ENCODE assay signal across 8 cellular contexts in genomic region chr19:11418518-11419506, GRCh38. TPM values are rescaled to one million over a fixed set of nuclear protein-coding genes. Genes with fewer than 3 reads are reported as not detected.
DNase-seq lines count a peak whose midpoint lies in the region; ATAC-seq and TF ChIP-seq lines count a peak whose summit lies in the region.

A gene with protein sequence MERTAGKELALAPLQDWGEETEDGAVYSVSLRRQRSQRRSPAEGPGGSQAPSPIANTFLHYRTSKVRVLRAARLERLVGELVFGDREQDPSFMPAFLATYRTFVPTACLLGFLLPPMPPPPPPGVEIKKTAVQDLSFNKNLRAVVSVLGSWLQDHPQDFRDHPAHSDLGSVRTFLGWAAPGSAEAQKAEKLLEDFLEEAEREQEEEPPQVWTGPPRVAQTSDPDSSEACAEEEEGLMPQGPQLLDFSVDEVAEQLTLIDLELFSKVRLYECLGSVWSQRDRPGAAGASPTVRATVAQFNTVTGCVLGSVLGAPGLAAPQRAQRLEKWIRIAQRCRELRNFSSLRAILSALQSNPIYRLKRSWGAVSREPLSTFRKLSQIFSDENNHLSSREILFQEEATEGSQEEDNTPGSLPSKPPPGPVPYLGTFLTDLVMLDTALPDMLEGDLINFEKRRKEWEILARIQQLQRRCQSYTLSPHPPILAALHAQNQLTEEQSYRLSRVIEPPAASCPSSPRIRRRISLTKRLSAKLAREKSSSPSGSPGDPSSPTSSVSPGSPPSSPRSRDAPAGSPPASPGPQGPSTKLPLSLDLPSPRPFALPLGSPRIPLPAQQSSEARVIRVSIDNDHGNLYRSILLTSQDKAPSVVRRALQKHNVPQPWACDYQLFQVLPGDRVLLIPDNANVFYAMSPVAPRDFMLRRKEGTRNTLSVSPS (minus strand): TSS chr19:11419314. CDS start chr19:11419278, 36 bp downstream.

- POLR2A ChIA-PET in OCI-LY7 (lab: Charles Lee) = interaction anchor here (0.6 to 0.9 kb wide), 2 partner anchors 9 to 14 kb away, joined by 3 to 5 read pairs; no protein-coding TSS in a partner anchor

- H3K14ac ChIP-seq in trophoblast cell (ENCODE audit: low read length) = peak within 1 kb of the TSS; percentile 83

- H3K4ac ChIP-seq in trophoblast cell (ENCODE audit: low read depth, low read length) = peak within 1 kb of the TSS; percentile 22

- H3K27ac Mint-ChIP-seq in GM23338 (peak within 1 kb of the TSS; percentile 95), glutamatergic neuron (ENCODE audit: unreplicated experiment) (no peak within 1 kb of the TSS)

- H3K4me1 Mint-ChIP-seq in GM23338 = peaks cover 22% of the 10 kb centered on the region
- peaks cover 3% of the 10 kb centered on the region for H3K4me1 Mint-ChIP-seq in glutamatergic neuron (ENCODE audit: low read depth, unreplicated experiment)

- peaks cover 15% of the 10 kb centered on the region for H3K36me3 Mint-ChIP-seq in GM23338 (ENCODE audit: low read depth)
- no peaks in the 10 kb centered on the region for H3K36me3 Mint-ChIP-seq in glutamatergic neuron (ENCODE audit: unreplicated experiment)

- peak; percentile 95 for DNase-seq in GM23338 (ENCODE audit: low spot score)
- DNase-seq in OCI-LY7 (ENCODE audit: low spot score) = no peak
- peak; percentile 60 for DNase-seq in glutamatergic neuron
- peak; percentile 46 to 68 for DNase-seq in trophoblast cell
- no peak for DNase-seq in cortex of kidney (lab: John Stamatoyannopoulos, UW)
- no peak for DNase-seq in medulla oblongata (ENCODE audit: extremely low spot score)
- DNase-seq in NK-92 treated with Interleukin-12 subunit alpha and Interleukin-12 subunit beta, amount 100 ng/mL, for 24 hours (lab: John Stamatoyannopoulos, UW) = no peak
- no peak for DNase-seq in activated CD4-positive, alpha-beta T cell treated with anti-CD3 and anti-CD28 coated beads, Interleukin-2, amount 50 U/mL, for 4 hours

- H2AFZ ChIP-seq in GM23338 (peak within 1 kb of the TSS; percentile 91), OCI-LY7 (ENCODE audit: low read length) (no peak within 1 kb of the TSS), trophoblast cell (ENCODE audit: insufficient read depth, low read length, poor library complexity) (peak within 1 kb of the TSS; percentile 77)

- CTCF ChIA-PET in OCI-LY7 (lab: Charles Lee; ENCODE audit: unreplicated experiment) = no interaction called here

- peak within 1 kb of the TSS; percentile 90 for H4K8ac ChIP-seq in trophoblast cell (ENCODE audit: low read depth, low read length)

- H3K18ac ChIP-seq in trophoblast cell (ENCODE audit: low read length) = peak within 1 kb of the TSS; percentile 80

- H3K79me2 ChIP-seq in GM23338 (replicated peaks; ENCODE audit: insufficient read depth) = no peaks in the 10 kb centered on the region
- H3K79me2 ChIP-seq in OCI-LY7 (ENCODE audit: insufficient read depth, low read depth, low read length) = no peaks in the 10 kb centered on the region
- peaks cover 2% of the 10 kb centered on the region for H3K79me2 ChIP-seq in trophoblast cell (ENCODE audit: control insufficient read depth, insufficient read depth, low read length, poor library complexity)

- peaks cover 33% of the 10 kb centered on the region for H3K27me3 ChIP-seq in GM23338 (ENCODE audit: insufficient read depth)
- peaks cover 8% of the 10 kb centered on the region for H3K27me3 ChIP-seq in trophoblast cell (ENCODE audit: insufficient read depth, low read length)

- H3K27me3 Mint-ChIP-seq in GM23338 (ENCODE audit: insufficient read depth, low read depth, poor library complexity) (peaks cover 36% of the 10 kb centered on the region), glutamatergic neuron (ENCODE audit: unreplicated experiment) (peaks cover 27% of the 10 kb centered on the region)

- peak within 1 kb of the TSS; percentile 92 for H3K4me3 Mint-ChIP-seq in GM23338
- peak within 1 kb of the TSS; percentile 76 for H3K4me3 Mint-ChIP-seq in glutamatergic neuron (ENCODE audit: unreplicated experiment)

- TF ChIP-seq CTCF in GM23338 (conservative IDR thresholded peaks at IDR 0.05; ENCODE audit: low read depth in 2 of 2) (no peak; a peak in 1 of 4 replicates), OCI-LY7 (conservative IDR thresholded peaks at IDR 0.05; ENCODE audit: low read length) (no peak), glutamatergic neuron (IDR thresholded peaks at IDR 0.05; ENCODE audit: partially characterized antibody, unreplicated experiment) (no peak)

- peak within 1 kb of the TSS; percentile 39 for H2BK12ac ChIP-seq in trophoblast cell (ENCODE audit: low read length)

- H3K9me3 ChIP-seq in OCI-LY7 (ENCODE audit: low read length) (no peaks in the 10 kb centered on the region), trophoblast cell (ENCODE audit: insufficient read depth, low read depth, low read length) (peaks cover 13% of the 10 kb centered on the region)

- H3K79me1 ChIP-seq in trophoblast cell (ENCODE audit: low read length) = peaks cover 7% of the 10 kb centered on the region

- H3K9me2 ChIP-seq in GM23338 (ENCODE audit: insufficient read depth) = no peaks in the 10 kb centered on the region
- H3K9me2 ChIP-seq in OCI-LY7 (ENCODE audit: insufficient read depth, low read length) = no peaks in the 10 kb centered on the region

- intact Hi-C loops in OCI-LY7 (cut with micrococcal nuclease; ENCODE audit: unreplicated experiment) = no loop called here

- H4K20me1 ChIP-seq in GM23338 (replicated peaks; ENCODE audit: insufficient read depth) (peaks cover 4% of the 10 kb centered on the region), OCI-LY7 (ENCODE audit: insufficient read depth, low read length) (no peaks in the 10 kb centered on the region)

- no peak within 1 kb of the TSS for H3K23ac ChIP-seq in trophoblast cell (ENCODE audit: low read length)

- H3K36me3 ChIP-seq in GM23338 (ENCODE audit: insufficient read depth) (no peaks in the 10 kb centered on the region), OCI-LY7 (ENCODE audit: insufficient read depth, low read length) (no peaks in the 10 kb centered on the region), trophoblast cell (ENCODE audit: control insufficient read depth in 1 of 2, insufficient read depth in 2 of 2, low read length in 2 of 2) (no peaks in the 10 kb centered on the region)

- no CpG with 5 or more reads among the region's 73 CpGs for WGBS in trophoblast cell (ENCODE audit: extremely low coverage, insufficient coverage, insufficient read length)

- H3K9me3 Mint-ChIP-seq in GM23338 (no peaks in the 10 kb centered on the region; the same call in 2 of the 3 replicates), glutamatergic neuron (ENCODE audit: unreplicated experiment) (peaks cover 7% of the 10 kb centered on the region)

- ATAC-seq in GM23338 = peak; percentile 58

- peaks cover 20% of the 10 kb centered on the region for H3F3A ChIP-seq in GM23338 (replicated peaks; ENCODE audit: low read depth)

- H2BK120ac ChIP-seq in trophoblast cell (ENCODE audit: insufficient read depth, low read length, poor library complexity) = peak within 1 kb of the TSS; percentile 49

- H3K4me3 ChIP-seq in GM23338 = peak within 1 kb of the TSS; percentile 97
- H3K4me3 ChIP-seq in OCI-LY7 (ENCODE audit: low read depth, low read length, poor library complexity, severe bottlenecking) = no peak within 1 kb of the TSS
- H3K4me3 ChIP-seq in trophoblast cell (ENCODE audit: low read depth, low read length) = peak within 1 kb of the TSS; percentile 70

- peaks cover 33% of the 10 kb centered on the region for H3K4me1 ChIP-seq in GM23338 (ENCODE audit: insufficient read depth)
- peaks cover 37% of the 10 kb centered on the region for H3K4me1 ChIP-seq in OCI-LY7 (ENCODE audit: insufficient read depth, low read length, poor library complexity, severe bottlenecking)
- peaks cover 18 to 24% of the 10 kb centered on the region in 2 experiments for H3K4me1 ChIP-seq in trophoblast cell (ENCODE audit: control insufficient read depth in 1 of 2, insufficient read depth in 2 of 2, low read length in 2 of 2)

- H4K91ac ChIP-seq in trophoblast cell (ENCODE audit: low read depth, low read length) = peak within 1 kb of the TSS; percentile 75

- peak within 1 kb of the TSS; percentile 96 for H3K27ac ChIP-seq in GM23338 (ENCODE audit: low read depth)
- H3K27ac ChIP-seq in OCI-LY7 (ENCODE audit: low read depth, low read length, poor library complexity, severe bottlenecking) = no peak within 1 kb of the TSS
- peak within 1 kb of the TSS; percentile 48 for H3K27ac ChIP-seq in trophoblast cell (ENCODE audit: low read depth, low read length)

- H2AK5ac ChIP-seq in trophoblast cell (ENCODE audit: low read length) = peak within 1 kb of the TSS; percentile 34

- no TSS peak for BruUV-seq in OCI-LY7 (replicated peaks; lab: Mats Ljungman, UMichigan)

- H4K12ac ChIP-seq in trophoblast cell (ENCODE audit: low read depth, low read length) = peak within 1 kb of the TSS; percentile 73

- peak within 1 kb of the TSS; percentile 44 for H2BK5ac ChIP-seq in trophoblast cell (ENCODE audit: low read depth, low read length, poor library complexity)

- peak within 1 kb of the TSS; percentile 76 for H3K9ac ChIP-seq in trophoblast cell (ENCODE audit: low read length)

- H3K4me2 ChIP-seq in GM23338 (peak within 1 kb of the TSS; percentile 100), OCI-LY7 (ENCODE audit: low read length) (peak within 1 kb of the TSS; percentile 59), trophoblast cell (ENCODE audit: low read length) (peak within 1 kb of the TSS; percentile 99)

TF ChIP-seq in GM23338, 12 proteins besides CTCF, POLR2A, EP300 and RAD21:
- TF ChIP-seq ZNF331 (CRISPR knock-in tag; IDR thresholded peaks at IDR 0.05; ENCODE audit: low read depth) (no peak), POLR2AphosphoS5 (IDR thresholded peaks at IDR 0.05; ENCODE audit: low read depth) (peak; percentile 74)
TF ChIP-seq in GM23338: peak in this region for 1.

RNA-seq across cellular contexts. Expression of the gene that starts here (rescaled TPM):
- total RNA-seq in GM23338 (2014; rRNA removed; shearing (Covaris generic)) = 46.8 and 49.4 TPM in 2 replicates
- 48.8 and 49.2 TPM in 2 replicates for polyA plus RNA-seq in GM23338 (2016; fragmentation: Nextera tagmentation; extraction: Ambion mirVana)
- 0.41 TPM in 1 of 2 replicates, not detected in the other for total RNA-seq in OCI-LY7 (2014; rRNA removed; shearing (Covaris generic))
- total RNA-seq in OCI-LY7 (2022) (0.49 and 0.61 TPM in 2 replicates), glutamatergic neuron (ENCODE audit: unreplicated experiment) (0.66 TPM)
- 27.2 and 29.7 TPM in 2 replicates for polyA plus RNA-seq in trophoblast cell (2013)

Comparison
In these comparisons a context has a peak if more than half of its experiments do, and no peak if none do; other contexts are left out.
1. RNA of the gene that starts here (total RNA-seq): 46.8 to 49.4 TPM in GM23338; 0.66 TPM in glutamatergic neuron (single experiment) and 0.41 to 0.61 TPM in OCI-LY7; every median in the first group is over 10 times any median in the second.
2. Peak in DNase-seq in glutamatergic neuron; RNA of the gene not detected or under 1 TPM.
3. DNase-seq: peak in GM23338 (single experiment) and trophoblast cell (2 of 2); none in OCI-LY7 (single experiment), cortex of kidney (single experiment), medulla oblongata (single experiment), NK-92 treated with Interleukin-12 subunit alpha and Interleukin-12 subunit beta, amount 100 ng/mL, for 24 hours (single experiment) and activated CD4-positive, alpha-beta T cell treated with anti-CD3 and anti-CD28 coated beads, Interleukin-2, amount 50 U/mL, for 4 hours (0 of 2).
4. Peak in every context shown above with its lines, with median percentiles within 50 percentile points of each other: H3K4me2 ChIP-seq.